In the genomic region with DNA sequence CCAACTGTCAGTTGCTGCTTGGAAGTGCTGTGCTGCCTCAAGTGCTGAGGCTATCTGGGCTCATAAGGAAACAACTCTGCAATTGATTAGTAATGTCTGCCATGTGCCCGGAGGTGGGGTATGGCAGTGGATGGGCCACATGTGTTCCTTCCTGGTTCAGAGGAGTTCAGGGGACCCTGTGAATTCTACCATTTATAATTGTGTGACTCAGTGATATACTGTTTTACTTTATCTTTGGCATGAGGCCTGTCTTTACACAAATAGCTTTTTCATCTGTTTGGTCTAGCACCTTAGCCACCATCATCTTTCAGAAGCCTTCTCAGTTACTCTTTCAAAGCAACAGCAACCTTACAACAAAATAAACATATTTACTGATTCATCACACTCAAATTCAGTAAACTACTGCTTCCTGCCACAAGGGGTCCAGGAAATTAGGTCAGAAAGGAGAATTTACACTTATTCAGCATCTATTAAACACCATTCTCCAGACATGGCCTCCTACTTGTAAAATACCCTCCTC, we compare ENCODE assay signal across 9 cellular contexts. TPM values are rescaled to one million over a fixed set of nuclear protein-coding genes. Genes with fewer than 3 reads are reported as not detected.
A peak's percentile ranks its signal among the peaks of the same experiment; 100 is the strongest.
DNase-seq lines count a peak whose midpoint lies in the region; ATAC-seq, FAIRE-seq and TF ChIP-seq lines count a peak whose summit lies in the region.
"Had no signal": no experiment of that assay in that cellular context is flagged by ENCODE, and none has a peak within 500 bp of the region (broad histone marks: within the 10 kb centered on the region; RNA-seq: fewer than 3 reads in every experiment).

No MANE protein-coding gene starts in this region.

- H3K4me1 Mint-ChIP-seq in endodermal cell = peaks cover 67% of the 10 kb centered on the region

- no peaks in the 10 kb centered on the region for H3K4me1 ChIP-seq in OCI-LY1 (ENCODE audit: insufficient read depth, low read length, severe bottlenecking)
- H3K4me1 ChIP-seq in endodermal cell (ENCODE audit: control insufficient read depth, insufficient read depth, low read length) = peaks cover 24% of the 10 kb centered on the region

- no peaks in the 10 kb centered on the region for H4K20me1 ChIP-seq in OCI-LY1 (ENCODE audit: insufficient read depth, low read length)

- H3F3A ChIP-seq in OCI-LY1 (ENCODE audit: insufficient read depth, low read length) = no peaks in the 10 kb centered on the region

- peak overlapping the region; percentile 69 for H3K27ac Mint-ChIP-seq in endodermal cell

- H3K9ac ChIP-seq in OCI-LY1 (ENCODE audit: low read length) (no peak overlapping the region), endodermal cell (ENCODE audit: extremely low read depth, low read length, poor library complexity, severe bottlenecking) (no peak overlapping the region)

- no peak overlapping the region for H3K4me2 ChIP-seq in OCI-LY1 (ENCODE audit: low read length)

- H3K27me3 ChIP-seq in OCI-LY1 (ENCODE audit: insufficient read depth, low read length) = 0 out of 2 replicates have a peak, but pooled peaks cover 8% of the 10 kb centered on the region
- H3K27me3 ChIP-seq in endodermal cell (ENCODE audit: control insufficient read depth, insufficient read depth, low read length, poor library complexity, severe bottlenecking) = no peaks in the 10 kb centered on the region

- FAIRE-seq in GM19239 (lab: Jason Lieb, UNC) = no peak

- H3K79me2 ChIP-seq in OCI-LY1 (ENCODE audit: insufficient read depth, low read length) = no peaks in the 10 kb centered on the region

- peak; percentile 34; the same call in 1 of the 2 replicates for TF ChIP-seq CTCF in OCI-LY1 (IDR thresholded peaks at IDR 0.05; ENCODE audit: low read length)
- peak; percentile 67 for TF ChIP-seq CTCF in endodermal cell (conservative IDR thresholded peaks at IDR 0.05)

- no peaks in the 10 kb centered on the region for H3K27me3 Mint-ChIP-seq in endodermal cell (ENCODE audit: insufficient read depth)

- H3K36me3 ChIP-seq in OCI-LY1 (ENCODE audit: insufficient read depth, low read length) (no peaks in the 10 kb centered on the region), endodermal cell (ENCODE audit: control insufficient read depth, insufficient read depth, low read length) (no peaks in the 10 kb centered on the region)

- WGBS in endodermal cell (ENCODE audit: insufficient coverage in 1 of 2, insufficient read length in 1 of 2), 2 experiments = 97 to 100% methylated on average over 1 of the region's 1 CpG

- H3K9me2 ChIP-seq in OCI-LY1 (ENCODE audit: low read depth, low read length) = no peaks in the 10 kb centered on the region

- H3K36me3 Mint-ChIP-seq in endodermal cell (ENCODE audit: low read depth) = peaks cover 8% of the 10 kb centered on the region

- no peaks in the 10 kb centered on the region for H3K9me3 ChIP-seq in OCI-LY1 (ENCODE audit: low read length)
- H3K9me3 ChIP-seq in endodermal cell (ENCODE audit: control insufficient read depth, low read length) = no peaks in the 10 kb centered on the region

- H3K27ac ChIP-seq in OCI-LY1 (ENCODE audit: low read depth, low read length, poor library complexity, severe bottlenecking) = no peak overlapping the region
- H3K27ac ChIP-seq in endodermal cell (ENCODE audit: low read depth, low read length) = no peak overlapping the region

- ATAC-seq in HG03196 (IDR thresholded peaks at IDR 0.05; ENCODE audit: unreplicated experiment) (no peak), HG03565 (IDR thresholded peaks at IDR 0.05; ENCODE audit: unreplicated experiment) (no peak)

- H3K4me3 ChIP-seq in OCI-LY1 (ENCODE audit: low read depth, low read length, poor library complexity, severe bottlenecking) (no peak overlapping the region), endodermal cell (ENCODE audit: low read length) (no peak overlapping the region)
- H3K4me3 ChIP-seq: skin epidermis had no signal

- no peaks in the 10 kb centered on the region for H3K9me3 Mint-ChIP-seq in endodermal cell

- H2AFZ ChIP-seq in OCI-LY1 (ENCODE audit: low read length) = no peak overlapping the region

- DNase-seq in DMS53 (lab: John Stamatoyannopoulos, UW) = peak; percentile 62
- no peak for DNase-seq in DMS53 treated with DMSO at 0.1 percent for 48 hours (lab: John Stamatoyannopoulos, UW; ENCODE audit: unreplicated experiment)
- DNase-seq in endodermal cell = peak; percentile 75
- DNase-seq in renal cortical epithelial cell (ENCODE audit: low read depth) = peak; percentile 72
- no peak for DNase-seq in GM19239 (ENCODE audit: insufficient read length, low spot score)

- no peak overlapping the region for H3K4me3 Mint-ChIP-seq in endodermal cell

RNA-seq across cellular contexts. Expression of gene DKK3, which starts 20.9 kb away (rescaled TPM):
- total RNA-seq in endodermal cell (10 to 100 TPM; 18.8 to 42.6 TPM), renal cortical epithelial cell (150 and 274 TPM in 2 replicates)
- polyA plus RNA-seq in endodermal cell (2013, experiment 1 of 2) = 57.9 TPM
- 51.3 TPM for polyA plus RNA-seq in endodermal cell (2013, experiment 2 of 2)

Comparison
In these comparisons a context has a peak if more than half of its experiments do, and no peak if none do; other contexts are left out.
1. DNase-seq: peak in DMS53 (single experiment), endodermal cell (single experiment) and renal cortical epithelial cell (single experiment); none in DMS53 treated with DMSO at 0.1 percent for 48 hours (single experiment) and GM19239 (single experiment).